ENCODE assay signal across 16 cellular contexts in genomic region chr3:42633544-42633943, GRCh38. TPM values are rescaled to one million over a fixed set of nuclear protein-coding genes. Genes with fewer than 3 reads are reported as not detected.
DNase-seq lines count a peak whose midpoint lies in the region; ATAC-seq and TF ChIP-seq lines count a peak whose summit lies in the region.
"Had no signal": no experiment of that assay in that cellular context is flagged by ENCODE, and none has a peak within 500 bp of the region (broad histone marks: within the 10 kb centered on the region; RNA-seq: fewer than 3 reads in every experiment).

No MANE protein-coding gene starts in this region.

- in situ Hi-C loops in IMR-90 (cut with MboI; ENCODE audit: low sequenced_read_pairs), result no loop called here

- H3K36me3 ChIP-seq in CD4-positive, alpha-beta memory T cell (ENCODE audit: insufficient read depth, low read length), result peaks cover 68% of the 10 kb centered on the region
- H3K36me3 ChIP-seq in IMR-90 (ENCODE audit: control insufficient read depth, insufficient read depth, low read length), result peaks cover 39% of the 10 kb centered on the region

- H3K4me3 Mint-ChIP-seq in CD4-positive, alpha-beta memory T cell, result no peak overlapping the region
- H3K4me3 Mint-ChIP-seq in H9, result no peak overlapping the region

- H3K9me1 ChIP-seq in IMR-90 (ENCODE audit: insufficient read depth, low read length), result 0 out of 2 replicates have a peak, but pooled peaks cover 3% of the 10 kb centered on the region

- H3K9ac ChIP-seq in IMR-90 (ENCODE audit: low read depth, low read length) (no peak overlapping the region), H9 (ENCODE audit: extremely low read depth, insufficient read length, low read length) (no peak overlapping the region)
- H3K9ac ChIP-seq: BLaER1 had no signal

- H2BK120ac ChIP-seq in IMR-90 (ENCODE audit: low read depth, low read length) (no peak overlapping the region), H9 (ENCODE audit: low read depth, low read length, poor library complexity, severe bottlenecking) (no peak overlapping the region)

- no peaks in the 10 kb centered on the region for H3K79me2 ChIP-seq in H9 (ENCODE audit: insufficient read depth, low read length)

- no peak for TF ChIP-seq RAD21 in IMR-90 (IDR thresholded peaks at IDR 0.05; ENCODE audit: low read length)

- POLR2A ChIA-PET in CD4-positive, alpha-beta memory T cell (lab: Charles Lee; ENCODE audit: partially characterized antibody), result no interaction called here
- POLR2A ChIA-PET in IMR-90 (lab: Charles Lee; ENCODE audit: unreplicated experiment), result no interaction called here

- H3K4me2 ChIP-seq in IMR-90 (ENCODE audit: low read depth, low read length) (no peak overlapping the region), H9 (ENCODE audit: insufficient read depth, insufficient read length, low read length) (no peak overlapping the region)
- H3K4me2 ChIP-seq: BLaER1 had no signal

- BruUV-seq in IMR-90 (replicated peaks; lab: Mats Ljungman, UMichigan), result no TSS peak

- H3K4ac ChIP-seq in IMR-90 (ENCODE audit: low read depth, low read length) (no peak overlapping the region), H9 (ENCODE audit: low read depth, low read length) (no peak overlapping the region)

- H3K23ac ChIP-seq in IMR-90 (ENCODE audit: low read depth, low read length) (no peak overlapping the region), H9 (ENCODE audit: insufficient read length, low read depth, low read length) (no peak overlapping the region)

- H2BK12ac ChIP-seq in H9 (ENCODE audit: insufficient read length, low read depth, low read length), result no peak overlapping the region

- no peak for TF ChIP-seq POLR2A in IMR-90 (IDR thresholded peaks at IDR 0.05; ENCODE audit: low read depth, low read length)

- H3K14ac ChIP-seq in IMR-90 (replicated peaks; ENCODE audit: low read depth, low read length), result no peak overlapping the region
- H3K14ac ChIP-seq in H9 (ENCODE audit: insufficient read depth, low read length), result no peak overlapping the region

- peaks cover 11 to 35% of the 10 kb centered on the region in 2 experiments; a peak in 3 of 4 replicates for H3K79me1 ChIP-seq in IMR-90 (ENCODE audit: low read depth in 1 of 2, low read length in 2 of 2)
- H3K79me1 ChIP-seq in H9 (ENCODE audit: insufficient read depth, low read depth, low read length, poor library complexity, severe bottlenecking), result no peaks in the 10 kb centered on the region

- intact Hi-C loops in Right ventricle myocardium superior (cut with DNase I), result no loop called here
- intact Hi-C loops in left cardiac atrium (cut with DNase I), result no loop called here
- intact Hi-C loops in CD4-positive, alpha-beta memory T cell (cut with micrococcal nuclease), result no loop called here
- intact Hi-C loops in IMR-90 (cut with micrococcal nuclease), result no loop called here

- no peak overlapping the region for H4K91ac ChIP-seq in IMR-90 (ENCODE audit: insufficient read depth, low read depth, low read length)
- H4K91ac ChIP-seq in H9 (ENCODE audit: insufficient read length, low read depth, low read length), result no peak overlapping the region

- H2BK15ac ChIP-seq in IMR-90 (ENCODE audit: low read depth, low read length) (no peak overlapping the region), H9 (ENCODE audit: low read depth, low read length) (no peak overlapping the region)

- dilution Hi-C loops in IMR-90 (cut with HindIII; ENCODE audit: low sequenced_read_pairs, unreplicated experiment), result no loop called here

- peaks cover 3% of the 10 kb centered on the region; the same call in 1 of the 2 replicates for H4K20me1 ChIP-seq in IMR-90 (ENCODE audit: insufficient read depth, low read length)
- H4K20me1 ChIP-seq in H9 (ENCODE audit: control insufficient read depth, insufficient read depth, insufficient read length), result peaks cover 3% of the 10 kb centered on the region
- H4K20me1 ChIP-seq: BLaER1 had no signal

- H3K27ac ChIP-seq in CD4-positive, alpha-beta memory T cell (ENCODE audit: low read depth, low read length), result no peak overlapping the region
- no peak overlapping the region for H3K27ac ChIP-seq in IMR-90 (ENCODE audit: insufficient read depth, low read length)
- no peak overlapping the region for H3K27ac ChIP-seq in H9 (ENCODE audit: insufficient read length, low read depth, low read length)
- no peak overlapping the region for H3K27ac ChIP-seq in substantia nigra (ENCODE audit: low read depth, low read length, poor library complexity, severe bottlenecking)
- H3K27ac ChIP-seq: BLaER1, Peyer's patch had no signal

- H4K5ac ChIP-seq in IMR-90 (ENCODE audit: low read depth, low read length), result no peak overlapping the region
- H4K5ac ChIP-seq in H9 (ENCODE audit: insufficient read length, low read depth, low read length), result no peak overlapping the region

- H4K8ac ChIP-seq in IMR-90 (ENCODE audit: low read depth in 2 of 2, low read length in 2 of 2) (no peak overlapping the region), H9 (replicated peaks; ENCODE audit: insufficient read length, low read depth, low read length) (no peak overlapping the region)

- H3K36me3 Mint-ChIP-seq in CD4-positive, alpha-beta memory T cell, result peaks cover 29 to 55% of the 10 kb centered on the region in 2 donors
- H3K36me3 Mint-ChIP-seq in H9 (ENCODE audit: insufficient read depth in 1 of 3, low read depth in 3 of 3), result peaks cover 21 to 52% (median 34%) of the 10 kb centered on the region in 3 experiments; a peak in 5 of 7 replicates

- no peak for DNase-seq in Right ventricle myocardium superior
- DNase-seq in left cardiac atrium, result no peak
- no peak for DNase-seq in CD4-positive, alpha-beta memory T cell
- peak; percentile 73 for DNase-seq in IMR-90
- peak; percentile 66 for DNase-seq in choroid plexus epithelial cell (ENCODE audit: low read depth)
- DNase-seq in H9, result no peak
- DNase-seq in substantia nigra (lab: John Stamatoyannopoulos, UW), result no peak
- DNase-seq: DMS79, NCI-H1105, NCI-H2081, NCI-H446 treated with DMSO at 0.1 percent for 48 hours, Peyer's patch had no signal

- H3T11ph ChIP-seq in H9 (ENCODE audit: low read length), result no peak overlapping the region

- H3K27me3 ChIP-seq in CD4-positive, alpha-beta memory T cell (ENCODE audit: insufficient read depth, low read length), result no peaks in the 10 kb centered on the region
- H3K27me3 ChIP-seq in IMR-90 (ENCODE audit: control insufficient read depth, insufficient read depth, low read length), result no peaks in the 10 kb centered on the region
- H3K27me3 ChIP-seq in H9 (ENCODE audit: insufficient read depth, low read length), result no peaks in the 10 kb centered on the region
- H3K27me3 ChIP-seq: BLaER1, Peyer's patch had no signal

- H3K27ac Mint-ChIP-seq in CD4-positive, alpha-beta memory T cell, result peak overlapping the region in 5 of 7 donors; percentile 2 to 46 (median 22)
- H3K27ac Mint-ChIP-seq in H9, result peak overlapping the region in 1 of 3 experiments; percentile 34; a peak in 1 of 7 replicates

- TF ChIP-seq CTCF in IMR-90 (conservative IDR thresholded peaks at IDR 0.05; ENCODE audit: low read depth, low read length) (no peak), choroid plexus epithelial cell (conservative IDR thresholded peaks at IDR 0.05; ENCODE audit: low read depth, low read length) (no peak), H9 (conservative IDR thresholded peaks at IDR 0.05) (no peak)

- H2AK5ac ChIP-seq in IMR-90 (ENCODE audit: low read depth, low read length), result no peak overlapping the region
- no peak overlapping the region for H2AK5ac ChIP-seq in H9 (ENCODE audit: insufficient read length, low read length)

- no peaks in the 10 kb centered on the region for H3K9me3 Mint-ChIP-seq in CD4-positive, alpha-beta memory T cell
- no peaks in the 10 kb centered on the region for H3K9me3 Mint-ChIP-seq in H9

- CTCF ChIA-PET in CD4-positive, alpha-beta memory T cell (lab: Charles Lee; ENCODE audit: partially characterized antibody), result interaction anchor here (0.6 kb wide), 1 partner anchor 9 kb away, joined by 3 read pairs; no protein-coding TSS in a partner anchor
- CTCF ChIA-PET in IMR-90 (lab: Yijun Ruan, JAX), result interaction anchor here (1.7 kb wide), 1 partner anchor 18 kb away, joined by 6 read pairs; no protein-coding TSS in a partner anchor

- H2BK20ac ChIP-seq in IMR-90 (ENCODE audit: low read depth, low read length), result no peak overlapping the region
- no peak overlapping the region for H2BK20ac ChIP-seq in H9 (ENCODE audit: low read depth, low read length, poor library complexity, severe bottlenecking)

- no peaks in the 10 kb centered on the region for H3K23me2 ChIP-seq in H9 (ENCODE audit: insufficient read length, low read depth, low read length, poor library complexity, severe bottlenecking)

- H3K4me3 ChIP-seq in CD4-positive, alpha-beta memory T cell (ENCODE audit: low read length in 2 of 2), result no peak overlapping the region
- H3K4me3 ChIP-seq in IMR-90 (ENCODE audit: insufficient read depth, low read depth, low read length) (no peak overlapping the region), choroid plexus epithelial cell (ENCODE audit: low read depth, low read length) (no peak overlapping the region)
- H3K4me3 ChIP-seq: BLaER1, Peyer's patch had no signal

- 100% methylated on average over 1 of the region's 6 CpGs; no CpG with 5 or more reads in 1 of the 2 experiments for WGBS in IMR-90 (ENCODE audit: extremely low coverage in 2 of 2, insufficient read length in 1 of 2), 2 experiments
- WGBS in H9 (ENCODE audit: extremely low coverage, insufficient read length, low lambda C conversion rate), result no CpG with 5 or more reads among the region's 6 CpGs

- no peak overlapping the region for H2AK9ac ChIP-seq in IMR-90 (replicated peaks; ENCODE audit: low read depth, low read length, poor library complexity)

- peaks cover 16% of the 10 kb centered on the region for H3K4me1 ChIP-seq in CD4-positive, alpha-beta memory T cell (ENCODE audit: insufficient read depth, low read length)
- H3K4me1 ChIP-seq in IMR-90 (ENCODE audit: control insufficient read depth, insufficient read depth, low read length) (peaks cover 8% of the 10 kb centered on the region), H9 (ENCODE audit: insufficient read depth, low read length) (no peaks in the 10 kb centered on the region; the same call in 1 of the 2 replicates)
- H3K4me1 ChIP-seq: BLaER1, Peyer's patch had no signal

- H3K56ac ChIP-seq in IMR-90 (ENCODE audit: extremely low read depth, insufficient read depth, low read length) (no peak overlapping the region), H9 (ENCODE audit: insufficient read length, low read depth, low read length) (no peak overlapping the region)

- H3K4me1 Mint-ChIP-seq in CD4-positive, alpha-beta memory T cell, result peaks cover 0 to 16% (median 3%) of the 10 kb centered on the region in 4 donors
- H3K4me1 Mint-ChIP-seq in H9, result peaks cover 32 to 37% of the 10 kb centered on the region in 2 experiments

- no peaks in the 10 kb centered on the region for H3K9me3 ChIP-seq in CD4-positive, alpha-beta memory T cell (ENCODE audit: control insufficient read depth in 1 of 2, low read length in 2 of 2)
- H3K9me3 ChIP-seq in IMR-90 (ENCODE audit: control insufficient read depth, insufficient read depth, low read length), result no peaks in the 10 kb centered on the region
- no peaks in the 10 kb centered on the region for H3K9me3 ChIP-seq in H9 (ENCODE audit: control insufficient read depth, low read depth, low read length)
- H3K9me3 ChIP-seq: BLaER1, Peyer's patch had no signal

- H2BK5ac ChIP-seq in IMR-90 (ENCODE audit: low read depth, low read length, poor library complexity, severe bottlenecking) (no peak overlapping the region), H9 (ENCODE audit: insufficient read length, low read length) (no peak overlapping the region)

- H3K27me3 Mint-ChIP-seq in CD4-positive, alpha-beta memory T cell, result no peaks in the 10 kb centered on the region
- H3K27me3 Mint-ChIP-seq in H9 (ENCODE audit: low read depth), result no peaks in the 10 kb centered on the region

- no peak overlapping the region for H2AFZ ChIP-seq in IMR-90 (replicated peaks; ENCODE audit: low read length, poor library complexity)
- H2AFZ ChIP-seq in H9 (ENCODE audit: low read length), result no peak overlapping the region

- ATAC-seq in Right ventricle myocardium superior (ENCODE audit: poor library complexity) (peak; percentile 36), left cardiac atrium (no peak), IMR-90 (ENCODE audit: low read depth) (peak; percentile 38), HG03439 (IDR thresholded peaks at IDR 0.05; ENCODE audit: unreplicated experiment) (no peak)

- H3K18ac ChIP-seq in IMR-90 (ENCODE audit: low read depth, low read length) (no peak overlapping the region), H9 (ENCODE audit: insufficient read length, low read depth, low read length) (no peak overlapping the region)

RNA-seq across cellular contexts. Expression of gene ZBTB47, which starts 20.0 kb away (rescaled TPM):
- total RNA-seq in Right ventricle myocardium superior (82.3 TPM), left cardiac atrium (100 to 1,000 TPM in 1 of 2 donors, 10 to 100 TPM in 1; 68.5 to 108 TPM), IMR-90 (2012; rRNA removed) (9.7 and 10.9 TPM in 2 replicates), H9 (2021) (3.6 and 4.2 TPM in 2 replicates)
- total RNA-seq in CD4-positive, alpha-beta memory T cell, result 1 to 10 TPM; 1.4 to 1.8 TPM
- polyA plus RNA-seq in CD4-positive, alpha-beta memory T cell, result not detected
- polyA plus RNA-seq in IMR-90 (2012; rRNA removed), result 16.8 and 17.3 TPM in 2 replicates
- polyA plus RNA-seq in IMR-90 (2012; cell fraction: cytosol; rRNA removed), result 7.1 and 19.6 TPM in 2 replicates
- 23.6 and 53.1 TPM in 2 replicates for polyA plus RNA-seq in IMR-90 (2012; cell fraction: nucleus; rRNA removed; ENCODE audit: low replicate concordance)

RNA-seq across cellular contexts. Expression of gene NKTR, which starts 33.1 kb away (rescaled TPM):
- total RNA-seq in Right ventricle myocardium superior (21.6 TPM), left cardiac atrium (10 to 100 TPM; 26.5 to 35.9 TPM), IMR-90 (2012; rRNA removed) (24.0 and 51.4 TPM in 2 replicates), H9 (2021) (66.4 and 79.8 TPM in 2 replicates)
- 100 to 1,000 TPM; 256 to 269 TPM for total RNA-seq in CD4-positive, alpha-beta memory T cell
- 10 to 100 TPM in 1 of 2 donors, 1 to 10 TPM in 1; 8.9 to 23.2 TPM for polyA plus RNA-seq in CD4-positive, alpha-beta memory T cell
- 20.0 and 30.7 TPM in 2 replicates for polyA plus RNA-seq in IMR-90 (2012; rRNA removed)
- 1.4 and 2.1 TPM in 2 replicates for polyA plus RNA-seq in IMR-90 (2012; cell fraction: cytosol; rRNA removed)
- polyA plus RNA-seq in IMR-90 (2012; cell fraction: nucleus; rRNA removed; ENCODE audit: low replicate concordance), result 15.7 and 154 TPM in 2 replicates

RNA-seq across cellular contexts. Expression of gene SS18L2, which starts 42.9 kb away (rescaled TPM):
- total RNA-seq in Right ventricle myocardium superior, result 9.1 TPM
- total RNA-seq in left cardiac atrium, result 10 to 100 TPM; 13.4 to 14.1 TPM
- 10 to 100 TPM; 51.0 to 61.9 TPM for total RNA-seq in CD4-positive, alpha-beta memory T cell
- polyA plus RNA-seq in CD4-positive, alpha-beta memory T cell, result 100 to 1,000 TPM; 150 to 159 TPM
- 19.4 and 23.6 TPM in 2 replicates for total RNA-seq in IMR-90 (2012; rRNA removed)
- polyA plus RNA-seq in IMR-90 (2012; rRNA removed), result 14.9 and 18.7 TPM in 2 replicates
- polyA plus RNA-seq in IMR-90 (2012; cell fraction: cytosol; rRNA removed), result 6.4 and 6.7 TPM in 2 replicates
- 1.5 and 10.1 TPM in 2 replicates for polyA plus RNA-seq in IMR-90 (2012; cell fraction: nucleus; rRNA removed; ENCODE audit: low replicate concordance)
- total RNA-seq in H9 (2021), result 92.1 and 97.8 TPM in 2 replicates

RNA-seq across cellular contexts. Expression of gene SEC22C, which starts 51.8 kb away (rescaled TPM):
- 21.6 TPM for total RNA-seq in Right ventricle myocardium superior
- total RNA-seq in left cardiac atrium, result 10 to 100 TPM; 24.4 to 29.8 TPM
- 10 to 100 TPM; 55.8 to 56.6 TPM for total RNA-seq in CD4-positive, alpha-beta memory T cell
- 10 to 100 TPM; 53.1 to 70.3 TPM for polyA plus RNA-seq in CD4-positive, alpha-beta memory T cell
- 43.9 and 46.9 TPM in 2 replicates for total RNA-seq in IMR-90 (2012; rRNA removed)
- polyA plus RNA-seq in IMR-90 (2012; rRNA removed), result 19.9 and 24.0 TPM in 2 replicates
- 11.0 and 11.6 TPM in 2 replicates for polyA plus RNA-seq in IMR-90 (2012; cell fraction: cytosol; rRNA removed)
- 8.1 and 22.9 TPM in 2 replicates for polyA plus RNA-seq in IMR-90 (2012; cell fraction: nucleus; rRNA removed; ENCODE audit: low replicate concordance)
- 28.2 and 28.8 TPM in 2 replicates for total RNA-seq in H9 (2021)

RNA-seq across cellular contexts. Expression of gene KLHL40, which starts 51.8 kb away (rescaled TPM):
- total RNA-seq in Right ventricle myocardium superior (0.11 TPM), left cardiac atrium (under 1 TPM in 1 of 2 donors, not detected in 1; 0.86 TPM), IMR-90 (2012; rRNA removed) (not detected in 2 replicates), H9 (2021) (not detected in 2 replicates)
- total RNA-seq in CD4-positive, alpha-beta memory T cell, result not detected
- polyA plus RNA-seq in CD4-positive, alpha-beta memory T cell, result not detected
- not detected in 2 replicates for polyA plus RNA-seq in IMR-90 (2012; rRNA removed)
- not detected in 2 replicates for polyA plus RNA-seq in IMR-90 (2012; cell fraction: cytosol; rRNA removed)
- not detected in 2 replicates for polyA plus RNA-seq in IMR-90 (2012; cell fraction: nucleus; rRNA removed; ENCODE audit: low replicate concordance)
- total RNA-seq: A673, H1, Peyer's patch had no signal

Comparison
In these comparisons a context has a peak if more than half of its experiments do, and no peak if none do; other contexts are left out.
1. ATAC-seq: peak in Right ventricle myocardium superior (single experiment) and IMR-90 (single experiment); none in left cardiac atrium (0 of 2) and HG03439 (single experiment).
2. DNase-seq: peak in IMR-90 (single experiment) and choroid plexus epithelial cell (single experiment); none in Right ventricle myocardium superior (single experiment), left cardiac atrium (single experiment), CD4-positive, alpha-beta memory T cell (0 of 5), H9 (single experiment) and substantia nigra (0 of 49).